In the genomic region with DNA sequence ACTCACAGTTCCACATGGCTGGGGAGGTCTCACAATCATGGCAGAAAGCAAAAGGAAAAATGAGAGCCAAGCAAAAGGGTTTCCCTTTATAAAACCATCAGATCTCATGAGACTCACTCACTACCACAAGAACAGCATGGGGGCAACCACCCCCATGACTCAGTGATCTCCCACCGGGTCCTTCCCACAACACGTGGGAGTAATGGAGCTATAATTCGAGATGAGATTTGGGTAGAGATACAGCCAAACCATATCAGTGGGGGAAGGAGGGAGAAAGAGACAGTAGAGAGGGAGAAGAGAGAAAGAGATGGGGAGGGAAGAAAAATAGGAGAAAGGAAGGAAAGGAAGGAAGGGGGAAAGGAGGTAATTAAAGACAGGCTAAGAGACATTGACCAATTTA, we compare ENCODE assay signal across 21 cellular contexts. TPM values are rescaled to one million over a fixed set of nuclear protein-coding genes. Genes with fewer than 3 reads are reported as not detected.
DNase-seq lines count a peak whose midpoint lies in the region; ATAC-seq and TF ChIP-seq lines count a peak whose summit lies in the region.
"Had no signal": no experiment of that assay in that cellular context is flagged by ENCODE, and none has a peak within 500 bp of the region (broad histone marks: within the 10 kb centered on the region; RNA-seq: fewer than 3 reads in every experiment).

No MANE protein-coding gene starts in this region.

- H3K9me2 ChIP-seq in hepatocyte (replicated peaks; ENCODE audit: insufficient read depth): no peaks in the 10 kb centered on the region

- peak overlapping the region; percentile 5 for H3K27ac Mint-ChIP-seq in nephron progenitor cell
- H3K27ac Mint-ChIP-seq: CD14-positive monocyte, T-cell had no signal

- DNase-seq in HT1080 (ENCODE audit: low read depth): peak; percentile 72
- DNase-seq in OCI-M1 (lab: John Stamatoyannopoulos, UW): peak; percentile 13
- DNase-seq in astrocyte of the hippocampus (ENCODE audit: low read depth, low spot score): peak; percentile 19
- no peak for DNase-seq in nephron progenitor cell
- no peak for DNase-seq in hepatocyte (ENCODE audit: low spot score)
- no peak for DNase-seq in lower leg skin (ENCODE audit: low spot score in 2 of 2)
- DNase-seq: DND-41, GM23248, HCEC 1CT, KG1, NCI-H1092, NCI-H1436 treated with DMSO at 0.1 percent for 48 hours, NCI-H2029, NCI-H2171, NCI-H526, SHP77 treated with DMSO at 0.1 percent for 48 hours, T-cell had no signal

- peaks cover 2% of the 10 kb centered on the region for H3K79me2 ChIP-seq in hepatocyte

- H2AFZ ChIP-seq in hepatocyte: no peak overlapping the region
- H2AFZ ChIP-seq: GM23248 had no signal

- no peak overlapping the region for H3K4me2 ChIP-seq in hepatocyte

- no peaks in the 10 kb centered on the region for H3K4me1 ChIP-seq in hepatocyte (ENCODE audit: insufficient read depth)

- no peak overlapping the region for H3K4me3 Mint-ChIP-seq in nephron progenitor cell
- H3K4me3 Mint-ChIP-seq: CD14-positive monocyte, T-cell had no signal

- no peaks in the 10 kb centered on the region for H3K36me3 ChIP-seq in hepatocyte (replicated peaks; ENCODE audit: insufficient read depth, low read depth)

- no peak for TF ChIP-seq CTCF in nephron progenitor cell (IDR thresholded peaks at IDR 0.05)
- no peak for TF ChIP-seq CTCF in hepatocyte (IDR thresholded peaks at IDR 0.05; ENCODE audit: poor library complexity)
- no peak for TF ChIP-seq CTCF in lower leg skin (IDR thresholded peaks at IDR 0.05)

- H3K9me3 Mint-ChIP-seq in nephron progenitor cell: no peaks in the 10 kb centered on the region
- H3K9me3 Mint-ChIP-seq: T-cell had no signal

- H4K20me1 ChIP-seq in hepatocyte (ENCODE audit: insufficient read depth, poor library complexity, severe bottlenecking): no peaks in the 10 kb centered on the region

- H3K4me1 Mint-ChIP-seq in nephron progenitor cell: peaks cover 40% of the 10 kb centered on the region
- H3K4me1 Mint-ChIP-seq: CD14-positive monocyte had no signal

- no peak for ATAC-seq in HG02642 (IDR thresholded peaks at IDR 0.05; ENCODE audit: poor library complexity, unreplicated experiment)
- no peak for ATAC-seq in HG02571 (IDR thresholded peaks at IDR 0.05; ENCODE audit: unreplicated experiment)
- ATAC-seq: SK-N-SH treated with all-trans-retinoic acid at 6 μM for 48 hours, T-cell had no signal

- intact Hi-C loops in lower leg skin (cut with DNase I; ENCODE audit: low total_unique reads): no loop called here

- no peaks in the 10 kb centered on the region for H3K36me3 Mint-ChIP-seq in nephron progenitor cell (ENCODE audit: low read depth)

- H3K9me3 ChIP-seq in hepatocyte (ENCODE audit: low read depth): no peaks in the 10 kb centered on the region

- 71% methylated on average over 3 of the region's 3 CpGs for WGBS in hepatocyte (ENCODE audit: low lambda C conversion rate, missing lambda C conversion rate)
- 86% methylated on average over 3 of the region's 3 CpGs for WGBS in lower leg skin, 2 donors

- H3K27me3 Mint-ChIP-seq in nephron progenitor cell (ENCODE audit: low read depth, poor library complexity): peaks cover 4% of the 10 kb centered on the region
- H3K27me3 Mint-ChIP-seq: T-cell had no signal

- no peak for TF ChIP-seq POLR2A in lower leg skin (IDR thresholded peaks at IDR 0.05)

- H3K4me3 ChIP-seq in hepatocyte (no peak overlapping the region), lower leg skin (ENCODE audit: low read depth, poor library complexity, severe bottlenecking) (no peak overlapping the region)
- H3K4me3 ChIP-seq: GM23248 had no signal

- H3K27me3 ChIP-seq in hepatocyte: no peaks in the 10 kb centered on the region

- H3K27ac ChIP-seq in hepatocyte: no peak overlapping the region
- H3K27ac ChIP-seq: GM23248 had no signal

RNA-seq across cellular contexts. Expression of a gene that starts 30.1 kb away (rescaled TPM):
- total RNA-seq in HT1080 (2014; rRNA removed; shearing (Covaris generic)): 7.8 and 10.0 TPM in 2 replicates
- polyA plus RNA-seq in HT1080 (2015; cell fraction: cytosol; rRNA removed): 32.3 and 34.5 TPM in 2 replicates
- polyA plus RNA-seq in HT1080 (2015; cell fraction: nucleus; rRNA removed): 17.5 TPM in 2 replicates
- total RNA-seq in hepatocyte: 20.7 and 22.6 TPM in 2 replicates
- polyA plus RNA-seq in hepatocyte: 29.6 and 32.6 TPM in 2 replicates
- 10 to 100 TPM in 3 of 4 donors, 1 to 10 TPM in 1; 8.7 to 23.1 (median 18.4) TPM for total RNA-seq in lower leg skin

Comparison
In these comparisons a context has a peak if more than half of its experiments do, and no peak if none do; other contexts are left out.
1. DNase-seq: peak in HT1080 (single experiment), OCI-M1 (single experiment) and astrocyte of the hippocampus (single experiment); none in nephron progenitor cell (single experiment), hepatocyte (single experiment) and lower leg skin (0 of 2).